1 cellular context compared by ENCODE assay signal in the genomic region with DNA sequence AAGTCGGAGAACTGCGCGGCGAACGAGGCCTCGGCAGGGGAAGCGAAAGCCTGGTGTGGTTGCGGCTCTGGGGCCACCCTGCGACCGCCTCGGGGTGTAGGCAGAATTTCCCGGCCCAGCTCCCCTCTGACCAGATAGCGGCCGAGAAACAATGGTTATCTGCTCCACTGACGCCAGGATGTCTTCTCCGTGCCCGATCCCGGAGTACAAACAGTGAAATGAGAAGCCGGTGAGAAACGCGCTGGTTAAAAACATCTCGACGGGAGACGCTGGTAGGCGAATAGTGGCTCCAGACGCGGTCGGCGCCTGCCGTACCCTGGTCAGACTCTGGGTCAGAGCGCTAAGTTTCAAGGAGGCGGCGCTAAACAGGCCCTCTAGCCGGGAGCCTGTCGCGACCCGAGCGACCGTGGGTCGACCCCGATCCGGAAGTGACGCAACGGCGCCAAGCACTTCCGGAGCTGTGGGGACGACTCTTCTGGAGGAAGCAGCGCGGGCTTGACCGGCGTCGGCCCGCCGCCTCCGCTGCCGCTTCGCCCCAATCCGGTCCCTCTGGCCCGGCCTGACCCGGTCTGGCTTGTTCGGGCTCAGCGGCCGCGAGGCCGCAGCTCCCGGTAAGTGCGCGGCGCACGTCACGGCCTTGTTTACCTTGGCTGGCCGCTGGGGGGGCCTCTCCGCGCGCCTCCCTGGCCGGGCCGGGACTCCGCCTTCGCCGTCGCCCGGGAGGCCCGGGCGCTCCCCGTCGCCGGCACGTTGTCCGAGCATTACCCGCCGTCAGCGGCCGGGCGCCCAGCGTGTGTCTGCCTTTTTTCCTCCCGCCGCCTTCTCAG.
A peak's percentile ranks its signal among the peaks of the same experiment; 100 is the strongest.
TF ChIP-seq lines count a peak whose summit lies in the region.

Gene ARIH2, plus strand, starts transcription at position 455 of the 827 bp plus-strand sequence. CDS start 8,717 bp downstream, outside the sequence.

TF ChIP-seq in GM12878, 131 proteins besides CTCF, POLR2A, EP300 and RAD21 (continued from another document and continues in another):
- TF ChIP-seq BACH1 (IDR thresholded peaks at IDR 0.05; ENCODE audit: borderline replicate concordance): peak; percentile 98
- peak; percentile 16 to 39; a peak in 1 of 4 replicates for TF ChIP-seq BHLHE40 (IDR thresholded peaks at IDR 0.05; ENCODE audit: borderline replicate concordance in 1 of 2, low read depth in 2 of 2, low read length in 1 of 2)
- TF ChIP-seq, protein P1, sequence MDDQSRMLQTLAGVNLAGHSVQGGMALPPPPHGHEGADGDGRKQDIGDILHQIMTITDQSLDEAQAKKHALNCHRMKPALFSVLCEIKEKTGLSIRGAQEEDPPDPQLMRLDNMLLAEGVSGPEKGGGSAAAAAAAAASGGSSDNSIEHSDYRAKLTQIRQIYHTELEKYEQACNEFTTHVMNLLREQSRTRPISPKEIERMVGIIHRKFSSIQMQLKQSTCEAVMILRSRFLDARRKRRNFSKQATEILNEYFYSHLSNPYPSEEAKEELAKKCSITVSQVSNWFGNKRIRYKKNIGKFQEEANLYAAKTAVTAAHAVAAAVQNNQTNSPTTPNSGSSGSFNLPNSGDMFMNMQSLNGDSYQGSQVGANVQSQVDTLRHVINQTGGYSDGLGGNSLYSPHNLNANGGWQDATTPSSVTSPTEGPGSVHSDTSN (IDR thresholded peaks at IDR 0.05; ENCODE audit: insufficient replicate concordance, low read depth, low read length): no peak
- TF ChIP-seq SIN3A (IDR thresholded peaks at IDR 0.05; ENCODE audit: low read depth, low read length): peak; percentile 62; the same call in 1 of the 2 replicates
- TF ChIP-seq NR2F1 (conservative IDR thresholded peaks at IDR 0.05): peak; percentile 94
- no peak for TF ChIP-seq MEF2B (IDR thresholded peaks at IDR 0.05; ENCODE audit: partially characterized antibody, poor library complexity, severe bottlenecking)
- TF ChIP-seq CEBPZ (IDR thresholded peaks at IDR 0.05; ENCODE audit: low read depth, low read length): no peak
- TF ChIP-seq NFIC (IDR thresholded peaks at IDR 0.05; ENCODE audit: low read depth, low read length): peak; percentile 50; the same call in 1 of the 2 replicates
- TF ChIP-seq RELA (IDR thresholded peaks at IDR 0.05; ENCODE audit: borderline replicate concordance, partially characterized antibody): no peak
- no peak; a peak in 1 of 4 replicates for TF ChIP-seq ETV6 (conservative IDR thresholded peaks at IDR 0.05 in 1 of 2, IDR thresholded peaks at IDR 0.05 in 1 of 2; ENCODE audit: borderline replicate concordance in 1 of 2, low read depth in 1 of 2)
- peak; percentile 75; the same call in 1 of the 2 replicates for TF ChIP-seq PML (IDR thresholded peaks at IDR 0.05; ENCODE audit: low read length)
- TF ChIP-seq JUNB (IDR thresholded peaks at IDR 0.05): no peak
- TF ChIP-seq NR2C1 (IDR thresholded peaks at IDR 0.05): peak; percentile 97
- TF ChIP-seq SUPT20H (IDR thresholded peaks at IDR 0.05; ENCODE audit: borderline replicate concordance, control insufficient read depth, low read depth, low read length): no peak
- TF ChIP-seq ZSCAN29 (IDR thresholded peaks at IDR 0.05): no peak
- TF ChIP-seq ASH2L (IDR thresholded peaks at IDR 0.05; ENCODE audit: borderline replicate concordance, low read depth): peak; percentile 87; the same call in 1 of the 2 replicates
- TF ChIP-seq MTA3 (IDR thresholded peaks at IDR 0.05; ENCODE audit: borderline replicate concordance, low read length): no peak; the same call in 1 of the 2 replicates
- TF ChIP-seq TCF12 (IDR thresholded peaks at IDR 0.05; ENCODE audit: low read depth, low read length): 0 out of 2 replicates have a peak, but pooled peaks have one; percentile 41
- peak; percentile 78 for TF ChIP-seq MTA2 (IDR thresholded peaks at IDR 0.05; ENCODE audit: low read depth)
- TF ChIP-seq JUND (IDR thresholded peaks at IDR 0.05; ENCODE audit: low read depth, low read length): no peak
- no peak for TF ChIP-seq MEF2A (IDR thresholded peaks at IDR 0.05; ENCODE audit: insufficient read depth, low read depth, low read length)
- TF ChIP-seq TAF1 (IDR thresholded peaks at IDR 0.05; ENCODE audit: borderline replicate concordance, low read depth, low read length): 0 out of 2 replicates have a peak, but pooled peaks have one; percentile 40
- peak; percentile 89 for TF ChIP-seq SKIL (IDR thresholded peaks at IDR 0.05; ENCODE audit: low read depth, poor library complexity, severe bottlenecking)
- no peak for TF ChIP-seq STAT1 (conservative IDR thresholded peaks at IDR 0.05)
- peak; percentile 76 for TF ChIP-seq FOXM1 (IDR thresholded peaks at IDR 0.05; ENCODE audit: low read depth, low read length)
- TF ChIP-seq CHD2 (IDR thresholded peaks at IDR 0.05; ENCODE audit: borderline replicate concordance, low read depth, low read length): peak; percentile 16
- TF ChIP-seq POLR2AphosphoS5 (IDR thresholded peaks at IDR 0.05; ENCODE audit: low read length): peak; percentile 87
- TF ChIP-seq YBX1 (IDR thresholded peaks at IDR 0.05): no peak
- 0 out of 2 replicates have a peak, but pooled peaks have one; percentile 35 for TF ChIP-seq ESRRA (IDR thresholded peaks at IDR 0.05; ENCODE audit: low read length)
- TF ChIP-seq, protein P2, sequence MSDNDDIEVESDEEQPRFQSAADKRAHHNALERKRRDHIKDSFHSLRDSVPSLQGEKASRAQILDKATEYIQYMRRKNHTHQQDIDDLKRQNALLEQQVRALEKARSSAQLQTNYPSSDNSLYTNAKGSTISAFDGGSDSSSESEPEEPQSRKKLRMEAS (IDR thresholded peaks at IDR 0.05; ENCODE audit: low read depth, low read length): peak; percentile 13; the same call in 1 of the 2 replicates
- TF ChIP-seq, protein P3, sequence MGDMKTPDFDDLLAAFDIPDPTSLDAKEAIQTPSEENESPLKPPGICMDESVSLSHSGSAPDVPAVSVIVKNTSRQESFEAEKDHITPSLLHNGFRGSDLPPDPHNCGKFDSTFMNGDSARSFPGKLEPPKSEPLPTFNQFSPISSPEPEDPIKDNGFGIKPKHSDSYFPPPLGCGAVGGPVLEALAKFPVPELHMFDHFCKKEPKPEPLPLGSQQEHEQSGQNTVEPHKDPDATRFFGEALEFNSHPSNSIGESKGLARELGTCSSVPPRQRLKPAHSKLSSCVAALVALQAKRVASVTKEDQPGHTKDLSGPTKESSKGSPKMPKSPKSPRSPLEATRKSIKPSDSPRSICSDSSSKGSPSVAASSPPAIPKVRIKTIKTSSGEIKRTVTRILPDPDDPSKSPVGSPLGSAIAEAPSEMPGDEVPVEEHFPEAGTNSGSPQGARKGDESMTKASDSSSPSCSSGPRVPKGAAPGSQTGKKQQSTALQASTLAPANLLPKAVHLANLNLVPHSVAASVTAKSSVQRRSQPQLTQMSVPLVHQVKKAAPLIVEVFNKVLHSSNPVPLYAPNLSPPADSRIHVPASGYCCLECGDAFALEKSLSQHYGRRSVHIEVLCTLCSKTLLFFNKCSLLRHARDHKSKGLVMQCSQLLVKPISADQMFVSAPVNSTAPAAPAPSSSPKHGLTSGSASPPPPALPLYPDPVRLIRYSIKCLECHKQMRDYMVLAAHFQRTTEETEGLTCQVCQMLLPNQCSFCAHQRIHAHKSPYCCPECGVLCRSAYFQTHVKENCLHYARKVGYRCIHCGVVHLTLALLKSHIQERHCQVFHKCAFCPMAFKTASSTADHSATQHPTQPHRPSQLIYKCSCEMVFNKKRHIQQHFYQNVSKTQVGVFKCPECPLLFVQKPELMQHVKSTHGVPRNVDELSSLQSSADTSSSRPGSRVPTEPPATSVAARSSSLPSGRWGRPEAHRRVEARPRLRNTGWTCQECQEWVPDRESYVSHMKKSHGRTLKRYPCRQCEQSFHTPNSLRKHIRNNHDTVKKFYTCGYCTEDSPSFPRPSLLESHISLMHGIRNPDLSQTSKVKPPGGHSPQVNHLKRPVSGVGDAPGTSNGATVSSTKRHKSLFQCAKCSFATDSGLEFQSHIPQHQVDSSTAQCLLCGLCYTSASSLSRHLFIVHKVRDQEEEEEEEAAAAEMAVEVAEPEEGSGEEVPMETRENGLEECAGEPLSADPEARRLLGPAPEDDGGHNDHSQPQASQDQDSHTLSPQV (IDR thresholded peaks at IDR 0.05): no peak
- no peak for TF ChIP-seq EZH2 (IDR thresholded peaks at IDR 0.05; ENCODE audit: borderline replicate concordance, control insufficient read depth, low read depth, low read length)
- peak; percentile 97 for TF ChIP-seq CBFB (IDR thresholded peaks at IDR 0.05; ENCODE audit: low read depth)
- TF ChIP-seq HDGF (IDR thresholded peaks at IDR 0.05): no peak; the same call in 1 of the 2 replicates
- TF ChIP-seq NKRF (conservative IDR thresholded peaks at IDR 0.05): peak; percentile 74
- no peak for TF ChIP-seq ZBTB4 (CRISPR knock-in tag; IDR thresholded peaks at IDR 0.05)
- TF ChIP-seq SMARCA5 (IDR thresholded peaks at IDR 0.05): peak; percentile 85; the same call in 1 of the 2 replicates
